16 cellular contexts compared by ENCODE assay signal in the genomic region with DNA sequence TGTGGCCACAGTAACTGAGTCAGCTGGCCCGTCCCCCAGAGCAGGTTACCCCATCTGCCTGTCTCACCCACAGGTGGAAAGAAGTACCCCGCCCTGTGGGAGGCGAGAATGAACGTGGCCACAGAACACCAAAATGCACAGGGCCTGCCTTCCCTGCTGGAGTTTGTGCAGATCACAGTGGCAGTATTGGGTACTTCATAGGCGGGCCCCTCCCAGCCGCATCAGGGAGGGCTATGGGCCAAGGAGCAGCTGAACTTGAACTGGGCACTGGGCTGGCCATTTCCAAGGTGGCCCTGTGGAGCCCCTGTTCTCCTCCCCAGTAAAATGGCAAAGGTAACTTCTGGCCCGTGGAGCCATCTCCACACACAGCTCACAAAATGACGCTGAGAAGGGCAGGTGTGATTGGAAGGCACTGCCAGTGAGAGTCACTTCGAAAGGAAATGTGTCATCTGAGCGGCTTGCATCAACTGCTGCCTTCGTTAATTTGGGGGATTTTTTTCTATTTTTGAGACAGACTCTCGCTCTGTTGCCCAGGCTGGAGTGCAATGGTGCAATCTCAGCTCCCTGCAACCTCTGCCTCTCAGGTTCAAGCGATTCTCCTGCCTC.
DNase-seq lines count a peak whose midpoint lies in the region; ATAC-seq, FAIRE-seq and TF ChIP-seq lines count a peak whose summit lies in the region.
"Had no signal": no experiment of that assay in that cellular context is flagged by ENCODE, and none has a peak within 500 bp of the region (broad histone marks: within the 10 kb centered on the region; RNA-seq: fewer than 3 reads in every experiment).

No MANE protein-coding gene starts in this region.

- H4K20me1 ChIP-seq in GM12878 (ENCODE audit: control insufficient read depth, insufficient read depth) (no peaks in the 10 kb centered on the region), osteoblast (ENCODE audit: insufficient read depth, low read length) (no peaks in the 10 kb centered on the region)
- H4K20me1 ChIP-seq: BLaER1 had no signal

- POLR2A ChIA-PET in A549 (lab: Yijun Ruan, JAX) = no interaction called here
- POLR2A ChIA-PET in GM12878 (lab: Charles Lee) = no interaction called here

- TF ChIP-seq EP300 in A549 (IDR thresholded peaks at IDR 0.05) = no peak
- no peak for TF ChIP-seq EP300 in GM12878 (IDR thresholded peaks at IDR 0.05; ENCODE audit: borderline replicate concordance in 1 of 2, control insufficient read depth in 1 of 2, low read depth in 2 of 2, low read length in 2 of 2)

- no peak for TF ChIP-seq RAD21 in A549 (conservative IDR thresholded peaks at IDR 0.05 in 1 of 2, IDR thresholded peaks at IDR 0.05 in 1 of 2)
- no peak for TF ChIP-seq RAD21 in GM12878 (IDR thresholded peaks at IDR 0.05; ENCODE audit: insufficient read depth, low read depth, low read length)

- intact Hi-C loops in GM12878 (cut with micrococcal nuclease; ENCODE audit: unreplicated experiment) = no loop called here
- intact Hi-C loops in left cardiac atrium (cut with DNase I) = loop anchor here in 1 of 2 donors (10.0 kb wide), 1 partner anchor 63 kb away; no protein-coding TSS in a partner anchor

- H3K79me2 ChIP-seq in GM12878 (ENCODE audit: control insufficient read depth, insufficient read depth, low read length) = no peaks in the 10 kb centered on the region
- H3K79me2 ChIP-seq in osteoblast (ENCODE audit: insufficient read depth, low read length) = no peaks in the 10 kb centered on the region

- SMC1A ChIA-PET in GM12878 (lab: Charles Lee; ENCODE audit: uncharacterized antibody, unreplicated experiment) = no interaction called here

- RAD21 ChIA-PET in GM12878 (lab: Charles Lee; ENCODE audit: unreplicated experiment) = interaction anchor here (1.1 kb wide), 1 partner anchor 11 kb away, joined by 3 read pairs; no protein-coding TSS in a partner anchor

- CTCF ChIA-PET in A549 (lab: Yijun Ruan, JAX) (interaction anchor here (1.0 to 3.2 kb wide), 2 partner anchors 154 to 172 kb away, joined by 3 to 8 read pairs; no protein-coding TSS in a partner anchor), GM12878 (lab: Yijun Ruan, JAX) (interaction anchor here (1.3 kb wide), 1 partner anchor 163 kb away, joined by 3 read pairs; no protein-coding TSS in a partner anchor)

- FAIRE-seq in A549 (lab: Jason Lieb, UNC) = no peak
- FAIRE-seq in GM12878 (lab: Jason Lieb, UNC) = no peak
- FAIRE-seq: GM12892, HepG2, HTR-8/SVneo had no signal

- ATAC-seq in A549 = peak; percentile 41 to 48; a peak in 4 of 6 replicates
- ATAC-seq in GM12878 = peak; percentile 91
- no peak for ATAC-seq in left cardiac atrium
- ATAC-seq in HG03521 (IDR thresholded peaks at IDR 0.05; ENCODE audit: unreplicated experiment) = no peak
- ATAC-seq: GM23338, HepG2 had no signal

- TF ChIP-seq CTCF in A549 (IDR thresholded peaks at IDR 0.05) (no peak), GM12865 (IDR thresholded peaks at IDR 0.05; ENCODE audit: insufficient read depth, low read depth, low read length, missing control alignments) (no peak), GM12878 (IDR thresholded peaks at IDR 0.05 in 2 of 3, conservative IDR thresholded peaks at IDR 0.05 in 1 of 3; ENCODE audit: control insufficient read depth in 2 of 3, extremely low read depth in 1 of 3, insufficient read depth in 1 of 3, low read depth in 3 of 3, low read length in 3 of 3) (no peak), osteoblast (IDR thresholded peaks at IDR 0.05; ENCODE audit: extremely low read depth, low read depth, low read length) (no peak)

- H3K4me1 ChIP-seq in A549 = no peaks in the 10 kb centered on the region
- H3K4me1 ChIP-seq in GM12878 (ENCODE audit: control insufficient read depth, insufficient read depth, low read length) = no peaks in the 10 kb centered on the region
- H3K4me1 ChIP-seq in osteoblast (ENCODE audit: insufficient read depth, low read length) = no peaks in the 10 kb centered on the region

- no peak for DNase-seq in A549 (ENCODE audit: low read depth in 1 of 2, low spot score in 1 of 2)
- peak; percentile 21 for DNase-seq in GM12865 (ENCODE audit: low read depth)
- no peak for DNase-seq in GM12878 (ENCODE audit: low read depth, low spot score)
- peak; percentile 61 for DNase-seq in osteoblast (ENCODE audit: insufficient read length, low spot score, missing footprints)
- DNase-seq in T-helper 1 cell = no peak
- DNase-seq in left cardiac atrium = no peak
- DNase-seq: Calu3; CD4-positive, alpha-beta T cell; DMS 273 treated with DMSO at 0.1 percent for 48 hours; H9 had no signal

- BruUV-seq in GM12878 (replicated peaks; lab: Mats Ljungman, UMichigan) = no TSS peak

- in situ Hi-C loops in GM12878 (cut with MboI) = no loop called here

- no peak overlapping the region for H3K4me2 ChIP-seq in A549
- no peak overlapping the region for H3K4me2 ChIP-seq in GM12878 (ENCODE audit: control insufficient read depth, insufficient read depth)
- no peak overlapping the region for H3K4me2 ChIP-seq in osteoblast (ENCODE audit: insufficient read depth, low read length)
- H3K4me2 ChIP-seq: BLaER1, GM23338 had no signal

- H3K9me3 ChIP-seq in A549 (no peaks in the 10 kb centered on the region), GM12878 (replicated peaks; ENCODE audit: control insufficient read depth, insufficient read depth, low read length) (no peaks in the 10 kb centered on the region; the same call in 2 of the 3 replicates), osteoblast (ENCODE audit: low read depth, low read length) (no peaks in the 10 kb centered on the region)
- H3K9me3 ChIP-seq: BLaER1 had no signal

- H3K9ac ChIP-seq in GM12878 (ENCODE audit: control insufficient read depth, insufficient read depth, low read length) = no peak overlapping the region
- H3K9ac ChIP-seq: BLaER1 had no signal

- no peaks in the 10 kb centered on the region for H3K36me3 ChIP-seq in GM12878 (ENCODE audit: control insufficient read depth in 2 of 2, insufficient read depth in 2 of 2, low read length in 1 of 2)
- H3K36me3 ChIP-seq in osteoblast (ENCODE audit: insufficient read depth, low read length) = no peaks in the 10 kb centered on the region
- H3K36me3 ChIP-seq: BLaER1 had no signal

- H3K4me3 ChIP-seq in A549 = no peak overlapping the region
- H3K4me3 ChIP-seq in GM12865 (ENCODE audit: low read depth, low read length) = no peak overlapping the region
- no peak overlapping the region for H3K4me3 ChIP-seq in GM12878
- no peak overlapping the region for H3K4me3 ChIP-seq in osteoblast (ENCODE audit: insufficient read depth, low read length)
- H3K4me3 ChIP-seq: BLaER1, GM23338 had no signal

- H3K27me3 ChIP-seq in GM12878 (replicated peaks in 1 of 2; ENCODE audit: control insufficient read depth in 2 of 2, insufficient read depth in 2 of 2, low read length in 1 of 2) = peaks cover 4 to 7% of the 10 kb centered on the region in 2 experiments; a peak in 3 of 4 replicates
- H3K27me3 ChIP-seq in osteoblast (ENCODE audit: insufficient read depth, low read length) = peaks cover 5% of the 10 kb centered on the region
- H3K27me3 ChIP-seq: BLaER1 had no signal

- TF ChIP-seq POLR2A in A549 (IDR thresholded peaks at IDR 0.05; ENCODE audit: low read length) (no peak), GM12878 (IDR thresholded peaks at IDR 0.05; ENCODE audit: low read depth, low read length) (no peak)

- H3K27ac ChIP-seq in A549 (no peak overlapping the region), GM12878 (ENCODE audit: control insufficient read depth, insufficient read depth) (no peak overlapping the region), osteoblast (ENCODE audit: low read depth, low read length) (no peak overlapping the region)
- H3K27ac ChIP-seq: BLaER1 had no signal

- H2AFZ ChIP-seq in GM12878 (ENCODE audit: control insufficient read depth, low read depth, low read length) (no peak overlapping the region), osteoblast (ENCODE audit: low read length) (no peak overlapping the region)
- H2AFZ ChIP-seq: GM23338 had no signal

- WGBS in A549 (ENCODE audit: missing lambda C conversion rate) = 77% methylated on average over 13 of the region's 13 CpGs
- WGBS in GM12878 (ENCODE audit: insufficient coverage, insufficient replicate concordance, low lambda C conversion rate, missing lambda C conversion rate) = 7% methylated on average over 13 of the region's 13 CpGs

TF ChIP-seq in A549, 52 proteins besides CTCF, POLR2A, EP300 and RAD21:
- TF ChIP-seq RCOR1 (IDR thresholded peaks at IDR 0.05; ENCODE audit: low read depth, low read length) (no peak), POLR2AphosphoS2 (conservative IDR thresholded peaks at IDR 0.05; ENCODE audit: low read length) (no peak), GATA3 (IDR thresholded peaks at IDR 0.05; ENCODE audit: borderline replicate concordance) (no peak)
- TF ChIP-seq, protein P1, sequence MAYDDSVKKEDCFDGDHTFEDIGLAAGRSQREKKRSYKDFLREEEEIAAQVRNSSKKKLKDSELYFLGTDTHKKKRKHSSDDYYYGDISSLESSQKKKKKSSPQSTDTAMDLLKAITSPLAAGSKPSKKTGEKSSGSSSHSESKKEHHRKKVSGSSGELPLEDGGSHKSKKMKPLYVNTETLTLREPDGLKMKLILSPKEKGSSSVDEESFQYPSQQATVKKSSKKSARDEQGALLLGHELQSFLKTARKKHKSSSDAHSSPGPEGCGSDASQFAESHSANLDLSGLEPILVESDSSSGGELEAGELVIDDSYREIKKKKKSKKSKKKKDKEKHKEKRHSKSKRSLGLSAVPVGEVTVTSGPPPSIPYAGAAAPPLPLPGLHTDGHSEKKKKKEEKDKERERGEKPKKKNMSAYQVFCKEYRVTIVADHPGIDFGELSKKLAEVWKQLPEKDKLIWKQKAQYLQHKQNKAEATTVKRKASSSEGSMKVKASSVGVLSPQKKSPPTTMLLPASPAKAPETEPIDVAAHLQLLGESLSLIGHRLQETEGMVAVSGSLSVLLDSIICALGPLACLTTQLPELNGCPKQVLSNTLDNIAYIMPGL (CRISPR knock-in tag; IDR thresholded peaks at IDR 0.05; ENCODE audit: borderline replicate concordance) = no peak
TF ChIP-seq in A549: peak in this region for 0.

TF ChIP-seq in GM12878, 131 proteins besides CTCF, POLR2A, EP300 and RAD21:
- no peak for TF ChIP-seq PAX8 (IDR thresholded peaks at IDR 0.05)
- no peak for TF ChIP-seq STAT1 (conservative IDR thresholded peaks at IDR 0.05)
- TF ChIP-seq JUNB (IDR thresholded peaks at IDR 0.05) = peak; percentile 66
- peak; percentile 44; the same call in 1 of the 2 replicates for TF ChIP-seq CREM (IDR thresholded peaks at IDR 0.05; ENCODE audit: low read depth)
- TF ChIP-seq CREB1 (IDR thresholded peaks at IDR 0.05; ENCODE audit: low read depth) = 0 out of 2 replicates have a peak, but pooled peaks have one; percentile 16

Comparison
In these comparisons a context has a peak if more than half of its experiments do, and no peak if none do; other contexts are left out.
1. ATAC-seq: peak in A549 (2 of 2) and GM12878 (single experiment); none in left cardiac atrium (0 of 2) and HG03521 (single experiment).
2. DNase-seq: peak in GM12865 (single experiment) and osteoblast (single experiment); none in A549 (0 of 2), GM12878 (single experiment), T-helper 1 cell (0 of 5) and left cardiac atrium (single experiment).